Comparison of ENCODE assay signal across 8 cellular contexts in the genomic region with DNA sequence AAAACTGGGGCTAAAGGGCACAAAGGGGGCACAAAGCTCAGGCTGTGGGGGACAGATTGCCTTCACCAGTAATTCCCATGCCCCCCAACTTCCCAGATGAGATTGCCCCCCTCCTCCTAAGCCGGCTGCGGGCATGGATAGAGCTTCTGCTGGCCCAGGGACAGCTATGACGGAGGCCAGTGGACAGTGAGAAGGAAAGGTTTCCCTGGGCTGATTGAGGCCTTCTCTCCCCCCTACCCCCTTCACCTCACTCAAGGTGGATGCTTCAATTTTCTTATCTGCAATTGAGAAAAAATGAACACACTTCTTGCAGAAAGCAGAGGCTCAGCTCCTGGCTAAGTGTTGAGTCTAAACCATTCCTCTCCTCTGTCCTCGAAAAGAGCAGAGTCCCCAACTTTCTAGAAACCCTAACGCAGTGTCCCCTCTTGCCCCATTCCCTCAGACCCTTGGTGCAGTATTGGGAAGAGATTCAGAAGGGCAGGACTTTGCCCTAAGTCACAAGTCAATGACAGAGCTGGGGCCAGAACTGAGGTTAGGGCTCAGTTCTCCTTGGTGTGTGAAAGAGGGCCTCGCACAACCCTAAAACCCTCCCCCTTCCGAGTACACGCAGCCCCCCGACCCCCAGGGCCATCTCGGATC. TPM values are rescaled to one million over a fixed set of nuclear protein-coding genes. Genes with fewer than 3 reads are reported as not detected.
A peak's percentile ranks its signal among the peaks of the same experiment; 100 is the strongest.
DNase-seq lines count a peak whose midpoint lies in the region; ATAC-seq and TF ChIP-seq lines count a peak whose summit lies in the region.

No MANE protein-coding gene starts in this region.

- H3K4me1 ChIP-seq in SJCRH30 (peaks cover 45% of the 10 kb centered on the region), esophagus muscularis mucosa (peaks cover 40 to 64% (median 60%) of the 10 kb centered on the region in 4 donors), neural progenitor cell (peaks cover 48% of the 10 kb centered on the region)

- TF ChIP-seq POLR2A in esophagus muscularis mucosa (IDR thresholded peaks at IDR 0.05; ENCODE audit: low read depth) = no peak

- H3K4me2 ChIP-seq in neural progenitor cell = peak overlapping the region; percentile 98

- no peak for DNase-seq in CD4-positive, alpha-beta T cell
- DNase-seq in SJCRH30 (no peak), esophagus muscularis mucosa (ENCODE audit: extremely low spot score) (no peak), neural progenitor cell (ENCODE audit: low spot score) (no peak)
- DNase-seq in stimulated activated CD4-positive, alpha-beta T cell treated with anti-CD3 and anti-CD28 coated beads, Interleukin-4, amount 100 ng/mL, for 1 hour = no peak

- TF ChIP-seq CTCF in CD4-positive, alpha-beta T cell (IDR thresholded peaks at IDR 0.05) = no peak
- no peak for TF ChIP-seq CTCF in esophagus muscularis mucosa (IDR thresholded peaks at IDR 0.05)
- no peak for TF ChIP-seq CTCF in neural progenitor cell (IDR thresholded peaks at IDR 0.05)

- POLR2A ChIA-PET in CD4-positive, alpha-beta T cell (lab: Charles Lee) = interaction anchor here (0.8 to 1.2 kb wide), 2 partner anchors 15 to 26 kb away, joined by 3 to 6 read pairs; a partner anchor contains a TSS

- H3K36me3 ChIP-seq in SJCRH30 = 0 out of 2 replicates have a peak, but pooled peaks cover 2% of the 10 kb centered on the region
- no peaks in the 10 kb centered on the region for H3K36me3 ChIP-seq in esophagus muscularis mucosa
- H3K36me3 ChIP-seq in neural progenitor cell = no peaks in the 10 kb centered on the region

- peaks cover 13% of the 10 kb centered on the region for H3F3A ChIP-seq in neural progenitor cell (ENCODE audit: low read depth)

- no peaks in the 10 kb centered on the region for H3K9me3 ChIP-seq in CD4-positive, alpha-beta T cell (ENCODE audit: control insufficient read depth, low read length)
- H3K9me3 ChIP-seq in SJCRH30 (replicated peaks) (no peaks in the 10 kb centered on the region), esophagus muscularis mucosa (no peaks in the 10 kb centered on the region), neural progenitor cell (ENCODE audit: low read depth) (no peaks in the 10 kb centered on the region)

- H2AFZ ChIP-seq in neural progenitor cell (replicated peaks) = peak overlapping the region; percentile 78

- peaks cover 4% of the 10 kb centered on the region for H3K27me3 Mint-ChIP-seq in CD4-positive, alpha-beta T cell
- H3K27me3 Mint-ChIP-seq in neural progenitor cell (ENCODE audit: insufficient read depth, low read depth) = peaks cover 2% of the 10 kb centered on the region

- intact Hi-C loops in CD4-positive, alpha-beta T cell (cut with DNase I, micrococcal nuclease) = no loop called here
- intact Hi-C loops in esophagus muscularis mucosa (cut with DNase I) = no loop called here

- H3K9me3 Mint-ChIP-seq in CD4-positive, alpha-beta T cell = no peaks in the 10 kb centered on the region
- H3K9me3 Mint-ChIP-seq in neural progenitor cell = no peaks in the 10 kb centered on the region

- H3K27me3 ChIP-seq in CD4-positive, alpha-beta T cell (ENCODE audit: control insufficient read depth, insufficient read depth, low read length) = no peaks in the 10 kb centered on the region
- H3K27me3 ChIP-seq in SJCRH30 (no peaks in the 10 kb centered on the region), esophagus muscularis mucosa (no peaks in the 10 kb centered on the region), neural progenitor cell (no peaks in the 10 kb centered on the region)

- CTCF ChIA-PET in CD4-positive, alpha-beta T cell (lab: Charles Lee) = interaction anchor here (1.0 to 2.8 kb wide), 5 partner anchors 16 to 90 kb away, joined by 3 to 8 read pairs (median 5); a partner anchor contains a TSS

- no peak overlapping the region for H3K27ac ChIP-seq in CD4-positive, alpha-beta T cell (ENCODE audit: low read depth, low read length)
- H3K27ac ChIP-seq in SJCRH30 (peak overlapping the region; percentile 68), esophagus muscularis mucosa (replicated peaks in 1 of 4) (peak overlapping the region; percentile 93 to 97 (median 96)), neural progenitor cell (no peak overlapping the region)

- H3K9ac ChIP-seq in neural progenitor cell = peak overlapping the region; percentile 46

- WGBS in esophagus muscularis mucosa = 11% methylated on average over 6 of the region's 10 CpGs

- peaks cover 32% of the 10 kb centered on the region for H3K79me2 ChIP-seq in neural progenitor cell (ENCODE audit: low read depth)

- no peaks in the 10 kb centered on the region for H4K20me1 ChIP-seq in neural progenitor cell (ENCODE audit: low read depth)

- H3K4me3 ChIP-seq in SJCRH30 (peak overlapping the region; percentile 90), esophagus muscularis mucosa (peak overlapping the region; percentile 78 to 80 (median 80)), neural progenitor cell (peak overlapping the region; percentile 69)

- H3K36me3 Mint-ChIP-seq in CD4-positive, alpha-beta T cell (ENCODE audit: low read depth) = no peaks in the 10 kb centered on the region
- no peaks in the 10 kb centered on the region for H3K36me3 Mint-ChIP-seq in neural progenitor cell

- no peak for TF ChIP-seq EP300 in esophagus muscularis mucosa (IDR thresholded peaks at IDR 0.05)

- H3K4me3 Mint-ChIP-seq in CD4-positive, alpha-beta T cell = peak overlapping the region; percentile 86
- peak overlapping the region; percentile 91 for H3K4me3 Mint-ChIP-seq in neural progenitor cell

- no peak overlapping the region for H3K27ac Mint-ChIP-seq in CD4-positive, alpha-beta T cell
- peak overlapping the region; percentile 69 for H3K27ac Mint-ChIP-seq in neural progenitor cell

- H3K4me1 Mint-ChIP-seq in CD4-positive, alpha-beta T cell (ENCODE audit: low read depth) = peaks cover 7% of the 10 kb centered on the region
- H3K4me1 Mint-ChIP-seq in neural progenitor cell = peaks cover 51% of the 10 kb centered on the region

- ATAC-seq in CD4-positive, alpha-beta T cell (ENCODE audit: poor library complexity) = peak; percentile 19
- no peak for ATAC-seq in HG03175 (IDR thresholded peaks at IDR 0.05; ENCODE audit: unreplicated experiment)
- no peak for ATAC-seq in esophagus mucosa
- no peak for ATAC-seq in HG03045 (IDR thresholded peaks at IDR 0.05; ENCODE audit: unreplicated experiment)

RNA-seq across cellular contexts. Expression of a gene that starts 0.8 kb away (rescaled TPM):
- 1 to 10 TPM; 1.0 to 1.1 TPM for total RNA-seq in CD4-positive, alpha-beta T cell
- total RNA-seq in SJCRH30 (2014; rRNA removed; shearing (Covaris generic)) = 47.4 and 48.7 TPM in 2 replicates
- 100 to 1,000 TPM in 1 of 4 donors, 10 to 100 TPM in 3; 61.9 to 177 (median 72.2) TPM for total RNA-seq in esophagus muscularis mucosa
- 19.3 and 27.6 TPM in 2 replicates for total RNA-seq in neural progenitor cell (ENCODE audit: low replicate concordance)
- 99.1 TPM for total RNA-seq in esophagus mucosa

RNA-seq across cellular contexts. Expression of a gene that starts 15.5 kb away (rescaled TPM):
- 100 to 1,000 TPM in 1 of 2 experiments, 10 to 100 TPM in 1; 94.8 to 107 TPM for total RNA-seq in CD4-positive, alpha-beta T cell
- 24.2 and 27.8 TPM in 2 replicates for total RNA-seq in SJCRH30 (2014; rRNA removed; shearing (Covaris generic))
- total RNA-seq in esophagus muscularis mucosa (10 to 100 TPM; 28.2 to 48.4 (median 42.5) TPM), neural progenitor cell (ENCODE audit: low replicate concordance) (10.5 and 21.5 TPM in 2 replicates), esophagus mucosa (13.7 TPM)

RNA-seq across cellular contexts. Expression of a gene that starts 30.7 kb away (rescaled TPM):
- under 1 TPM in 1 of 2 experiments, not detected in 1; 0.36 TPM for total RNA-seq in CD4-positive, alpha-beta T cell
- not detected in 2 replicates for total RNA-seq in SJCRH30 (2014; rRNA removed; shearing (Covaris generic))
- 1 to 10 TPM in 2 of 4 donors, under 1 TPM in 1, not detected in 1; 0.17 to 2.1 (median 1.1) TPM for total RNA-seq in esophagus muscularis mucosa
- 0.06 TPM in 1 of 2 replicates, not detected in the other for total RNA-seq in neural progenitor cell (ENCODE audit: low replicate concordance)
- total RNA-seq in esophagus mucosa = 0.36 TPM

RNA-seq across cellular contexts. Expression of a gene that starts 39.3 kb away (rescaled TPM):
- total RNA-seq in CD4-positive, alpha-beta T cell = not detected
- 0.18 TPM in 1 of 2 replicates, not detected in the other for total RNA-seq in SJCRH30 (2014; rRNA removed; shearing (Covaris generic))
- total RNA-seq in esophagus muscularis mucosa = under 1 TPM in 2 of 4 donors, not detected in 2; 0.17 to 0.33 TPM
- total RNA-seq in neural progenitor cell (ENCODE audit: low replicate concordance) = 0.06 TPM in 1 of 2 replicates, not detected in the other
- 0.16 TPM for total RNA-seq in esophagus mucosa

RNA-seq across cellular contexts. Expression of a gene that starts 40.8 kb away (rescaled TPM):
- total RNA-seq in CD4-positive, alpha-beta T cell = not detected
- not detected in 2 replicates for total RNA-seq in SJCRH30 (2014; rRNA removed; shearing (Covaris generic))
- total RNA-seq in esophagus muscularis mucosa (not detected), neural progenitor cell (ENCODE audit: low replicate concordance) (not detected in 2 replicates), esophagus mucosa (not detected)

Comparison
In these comparisons a context has a peak if more than half of its experiments do, and no peak if none do; other contexts are left out.
1. H3K27ac ChIP-seq: peak in SJCRH30 (single experiment) and esophagus muscularis mucosa (4 of 4); none in CD4-positive, alpha-beta T cell (single experiment) and neural progenitor cell (single experiment).
2. Peak in every context shown above with its lines, with median percentiles within 50 percentile points of each other: H3K4me3 ChIP-seq.